In genomic region chr16:2532494-2533141, GRCh38 we compare ENCODE assay signal across 8 cellular contexts. TPM values are rescaled to one million over a fixed set of nuclear protein-coding genes. Genes with fewer than 3 reads are reported as not detected.
DNase-seq lines count a peak whose midpoint lies in the region; ATAC-seq and TF ChIP-seq lines count a peak whose summit lies in the region.

No MANE protein-coding gene starts in this region.

- H3K4me3 ChIP-seq in SK-N-SH (ENCODE audit: low read depth in 2 of 2, low read length in 1 of 2): peak overlapping the region; percentile 58 to 67
- peak overlapping the region; percentile 76 for H3K4me3 ChIP-seq in iPS-15b (ENCODE audit: low read depth, low read length)
- H3K4me3 ChIP-seq in sigmoid colon: peak overlapping the region; percentile 69 to 80 (median 72)

- no peak for TF ChIP-seq CTCF in SK-N-SH (IDR thresholded peaks at IDR 0.05)
- no peak for TF ChIP-seq CTCF in sigmoid colon (IDR thresholded peaks at IDR 0.05)

- H2AFZ ChIP-seq in SK-N-SH (ENCODE audit: low read depth): peak overlapping the region; percentile 64; the same call in 1 of the 2 replicates

- TF ChIP-seq EP300 in Ishikawa (IDR thresholded peaks at IDR 0.05; ENCODE audit: borderline replicate concordance): 0 out of 2 replicates have a peak, but pooled peaks have one; percentile 27
- no peak for TF ChIP-seq EP300 in SK-N-SH (IDR thresholded peaks at IDR 0.05; ENCODE audit: borderline replicate concordance in 1 of 2, low read depth in 1 of 2, low read length in 1 of 2)
- TF ChIP-seq EP300 in sigmoid colon (IDR thresholded peaks at IDR 0.05): no peak

- peak overlapping the region; percentile 41 to 84 for H3K27ac ChIP-seq in SK-N-SH (ENCODE audit: low read depth in 2 of 2, low read length in 1 of 2)
- H3K27ac ChIP-seq in sigmoid colon: peak overlapping the region; percentile 97 to 98 (median 98)

- H3K9ac ChIP-seq in SK-N-SH (peak overlapping the region; percentile 63), iPS-15b (ENCODE audit: low read depth, low read length) (peak overlapping the region; percentile 79)

- no peaks in the 10 kb centered on the region for H3K9me3 ChIP-seq in SK-N-SH
- H3K9me3 ChIP-seq in iPS-15b (ENCODE audit: control insufficient read depth, insufficient read depth, low read length): no peaks in the 10 kb centered on the region
- H3K9me3 ChIP-seq in sigmoid colon: no peaks in the 10 kb centered on the region

- CTCF ChIA-PET in SK-N-SH (lab: Yijun Ruan, JAX): interaction anchor here (0.8 kb wide), 1 partner anchor 31 kb away, joined by 3 read pairs; no protein-coding TSS in a partner anchor

- POLR2A ChIA-PET in SK-N-SH (lab: Yijun Ruan, JAX): interaction anchor here (0.7 to 2.2 kb wide), 3 partner anchors 12 to 318 kb away, joined by 3 to 15 read pairs (median 7); partner anchors contain the start of genes AMDHD2 and ATP6V0C

- TF ChIP-seq POLR2A in sigmoid colon (IDR thresholded peaks at IDR 0.05): peak in 1 of 2 donors; percentile 6

- H3K4me2 ChIP-seq in SK-N-SH: peak overlapping the region; percentile 95

- H4K20me1 ChIP-seq in SK-N-SH (ENCODE audit: insufficient read depth): no peaks in the 10 kb centered on the region

- TF ChIP-seq RAD21 in Ishikawa (IDR thresholded peaks at IDR 0.05; ENCODE audit: low read depth): no peak
- no peak for TF ChIP-seq RAD21 in SK-N-SH (IDR thresholded peaks at IDR 0.05; ENCODE audit: low read length)

- intact Hi-C loops in sigmoid colon (cut with DNase I): loop anchor here (5.0 kb wide), 1 partner anchor 245 kb away; the partner anchor contains the start of gene ELOB

- no peaks in the 10 kb centered on the region for H3K9me2 ChIP-seq in SK-N-SH

- H3K27me3 ChIP-seq in SK-N-SH (ENCODE audit: insufficient read depth) (no peaks in the 10 kb centered on the region), iPS-15b (ENCODE audit: control insufficient read depth, insufficient read depth, low read length) (no peaks in the 10 kb centered on the region), sigmoid colon (no peaks in the 10 kb centered on the region)

- H3K36me3 ChIP-seq in SK-N-SH (replicated peaks in 1 of 2; ENCODE audit: control insufficient read depth in 1 of 2, insufficient read depth in 2 of 2, low read length in 1 of 2): peaks cover 0 to 14% of the 10 kb centered on the region in 2 experiments
- peaks cover 24% of the 10 kb centered on the region for H3K36me3 ChIP-seq in iPS-15b (ENCODE audit: control insufficient read depth, insufficient read depth, low read length)
- H3K36me3 ChIP-seq in sigmoid colon: peaks cover 0 to 21% (median 15%) of the 10 kb centered on the region in 4 donors

- H3K4me1 ChIP-seq in SK-N-SH (ENCODE audit: control insufficient read depth in 1 of 2, insufficient read depth in 2 of 2, low read depth in 1 of 2, low read length in 1 of 2) (peaks cover 0 to 8% of the 10 kb centered on the region in 2 experiments; a peak in 2 of 4 replicates), iPS-15b (ENCODE audit: control insufficient read depth, insufficient read depth, low read length) (no peaks in the 10 kb centered on the region), sigmoid colon (peaks cover 0 to 37% (median 15%) of the 10 kb centered on the region in 4 donors)

- WGBS in SK-N-SH (ENCODE audit: low lambda C conversion rate): 5% methylated on average over 36 of the region's 37 CpGs
- WGBS in sigmoid colon, 2 donors: 1% methylated on average over 37 of the region's 37 CpGs

- H3K79me2 ChIP-seq in SK-N-SH (ENCODE audit: insufficient read depth): no peaks in the 10 kb centered on the region

- DNase-seq in DMS114 treated with DMSO at 0.1 percent for 48 hours (lab: John Stamatoyannopoulos, UW; ENCODE audit: unreplicated experiment) (peak; percentile 46), SK-N-SH (peak; percentile 71), astrocyte of the hippocampus (ENCODE audit: low read depth, low spot score) (peak; percentile 54), sigmoid colon (peak; percentile 92), pons (ENCODE audit: low spot score) (no peak)

- no peak for ATAC-seq in GM19351 (IDR thresholded peaks at IDR 0.05; ENCODE audit: unreplicated experiment)

- peaks cover 19% of the 10 kb centered on the region for H3F3A ChIP-seq in SK-N-SH (replicated peaks; ENCODE audit: insufficient read depth)

TF ChIP-seq in Ishikawa, 13 proteins besides CTCF, POLR2A, EP300 and RAD21:
- no peak; the same call in none of the 2 replicates for TF ChIP-seq TCF12 (IDR thresholded peaks at IDR 0.05; ENCODE audit: low read depth)
- TF ChIP-seq TAF1 (IDR thresholded peaks at IDR 0.05; ENCODE audit: low read depth): no peak
- peak; percentile 84; the same call in 1 of the 2 replicates for TF ChIP-seq ZBTB7A (IDR thresholded peaks at IDR 0.05; ENCODE audit: low read depth)
- peak; percentile 76 for TF ChIP-seq NFIC (IDR thresholded peaks at IDR 0.05)

TF ChIP-seq in SK-N-SH, 30 proteins besides CTCF, POLR2A, EP300 and RAD21:
- TF ChIP-seq RCOR1 (IDR thresholded peaks at IDR 0.05; ENCODE audit: low read length) (no peak), ELF1 (IDR thresholded peaks at IDR 0.05) (0 out of 2 replicates have a peak, but pooled peaks have one; percentile 16), MXI1 (IDR thresholded peaks at IDR 0.05; ENCODE audit: low read depth, low read length) (0 out of 2 replicates have a peak, but pooled peaks have one; percentile 52), POLR2AphosphoS5 (IDR thresholded peaks at IDR 0.05; ENCODE audit: low read depth, low read length) (no peak)
TF ChIP-seq in SK-N-SH: peak in this region for 2.

RNA-seq across cellular contexts. Expression of gene CEMP1, which starts 1.4 kb away (rescaled TPM):
- polyA plus RNA-seq in SK-N-SH (2012; rRNA removed) (not detected in 2 replicates), sigmoid colon (1 to 10 TPM in 1 of 3 donors, under 1 TPM in 1, not detected in 1; 0.90 to 1.2 TPM)
- not detected in 2 replicates for polyA plus RNA-seq in SK-N-SH (2012; cell fraction: cytosol; rRNA removed)
- polyA plus RNA-seq in SK-N-SH (2012; cell fraction: nucleus; rRNA removed): 0.12 TPM in 1 of 2 replicates, not detected in the other
- not detected for total RNA-seq in sigmoid colon

RNA-seq across cellular contexts. Expression of gene PDPK1, which starts 5.2 kb away (rescaled TPM):
- polyA plus RNA-seq in SK-N-SH (2012; rRNA removed) (22.0 and 33.4 TPM in 2 replicates), sigmoid colon (10 to 100 TPM; 24.0 to 31.1 (median 31.0) TPM)
- 18.8 and 27.2 TPM in 2 replicates for polyA plus RNA-seq in SK-N-SH (2012; cell fraction: cytosol; rRNA removed)
- polyA plus RNA-seq in SK-N-SH (2012; cell fraction: nucleus; rRNA removed): 33.6 and 52.5 TPM in 2 replicates
- total RNA-seq in sigmoid colon: 10 to 100 TPM; 22.7 to 32.2 (median 31.0) TPM

RNA-seq across cellular contexts. Expression of gene AMDHD2, which starts 12.4 kb away (rescaled TPM):
- polyA plus RNA-seq in SK-N-SH (2012; rRNA removed) (38.1 and 50.7 TPM in 2 replicates), sigmoid colon (10 to 100 TPM; 21.0 to 39.4 (median 21.5) TPM)
- 10.0 and 16.0 TPM in 2 replicates for polyA plus RNA-seq in SK-N-SH (2012; cell fraction: cytosol; rRNA removed)
- 250 and 312 TPM in 2 replicates for polyA plus RNA-seq in SK-N-SH (2012; cell fraction: nucleus; rRNA removed)
- 10 to 100 TPM; 23.3 to 25.3 (median 24.4) TPM for total RNA-seq in sigmoid colon

RNA-seq across cellular contexts. Expression of gene ATP6V0C, which starts 18.9 kb away (rescaled TPM):
- polyA plus RNA-seq in SK-N-SH (2012; rRNA removed): 30.2 and 80.1 TPM in 2 replicates
- 61.1 and 88.7 TPM in 2 replicates for polyA plus RNA-seq in SK-N-SH (2012; cell fraction: cytosol; rRNA removed)
- 73.3 and 99.4 TPM in 2 replicates for polyA plus RNA-seq in SK-N-SH (2012; cell fraction: nucleus; rRNA removed)
- 10 to 100 TPM; 33.2 to 51.5 (median 42.5) TPM for total RNA-seq in sigmoid colon
- 100 to 1,000 TPM in 1 of 3 donors, 10 to 100 TPM in 2; 79.3 to 233 (median 99.0) TPM for polyA plus RNA-seq in sigmoid colon

RNA-seq across cellular contexts. Expression of gene TBC1D24, which starts 57.7 kb away (rescaled TPM):
- polyA plus RNA-seq in SK-N-SH (2012; rRNA removed) (5.6 and 6.7 TPM in 2 replicates), sigmoid colon (1 to 10 TPM in 2 of 3 donors, under 1 TPM in 1; 0.60 to 6.5 (median 1.4) TPM)
- 2.7 and 3.9 TPM in 2 replicates for polyA plus RNA-seq in SK-N-SH (2012; cell fraction: cytosol; rRNA removed)
- polyA plus RNA-seq in SK-N-SH (2012; cell fraction: nucleus; rRNA removed): 18.3 and 20.6 TPM in 2 replicates
- 10 to 100 TPM in 2 of 4 donors, 1 to 10 TPM in 2; 5.9 to 16.1 (median 10.5) TPM for total RNA-seq in sigmoid colon
